1 cellular context compared by ENCODE assay signal in genomic region chr22:20393705-20394476, GRCh38.
TF ChIP-seq lines count a peak whose summit lies in the region.

TSS of gene ZNF74 (plus strand) at chr22:20394151. CDS start at chr22:20394629, 478 bp downstream.

TF ChIP-seq in GM12878, 131 proteins besides CTCF, POLR2A, EP300 and RAD21 (continued from another document):
- TF ChIP-seq CEBPZ (IDR thresholded peaks at IDR 0.05; ENCODE audit: low read depth, low read length), result no peak
- no peak for TF ChIP-seq SUZ12 (IDR thresholded peaks at IDR 0.05; ENCODE audit: unreplicated experiment)
- peak; percentile 87 for TF ChIP-seq CREB1 (IDR thresholded peaks at IDR 0.05; ENCODE audit: low read depth)
- TF ChIP-seq GATAD2B (conservative IDR thresholded peaks at IDR 0.05; ENCODE audit: low read depth), result peak; percentile 49
- peak; percentile 65 for TF ChIP-seq HDAC6 (IDR thresholded peaks at IDR 0.05; ENCODE audit: unreplicated experiment)
- no peak for TF ChIP-seq MYB (IDR thresholded peaks at IDR 0.05; ENCODE audit: borderline replicate concordance, low read depth, low read length)
- TF ChIP-seq EGR1 (IDR thresholded peaks at IDR 0.05; ENCODE audit: borderline replicate concordance in 1 of 2, low read depth in 2 of 2, low read length in 2 of 2), result peak; percentile 20 to 56; a peak in 2 of 3 replicates
- TF ChIP-seq NRF1 (conservative IDR thresholded peaks at IDR 0.05; ENCODE audit: low read depth, low read length), result peak; percentile 81
- no peak for TF ChIP-seq CHD2 (IDR thresholded peaks at IDR 0.05; ENCODE audit: borderline replicate concordance, low read depth, low read length)
- TF ChIP-seq MXI1 (IDR thresholded peaks at IDR 0.05; ENCODE audit: low read depth, low read length), result peak; percentile 77; the same call in 1 of the 2 replicates
- TF ChIP-seq RUNX3 (IDR thresholded peaks at IDR 0.05; ENCODE audit: low read length), result 0 out of 2 replicates have a peak, but pooled peaks have one; percentile 10
- 0 out of 3 replicates have a peak, but pooled peaks have one; percentile 40 for TF ChIP-seq POU2F2 (IDR thresholded peaks at IDR 0.05; ENCODE audit: borderline replicate concordance, low read depth, low read length)
- no peak for TF ChIP-seq NFXL1 (IDR thresholded peaks at IDR 0.05; ENCODE audit: borderline replicate concordance)
- no peak for TF ChIP-seq ZNF217 (IDR thresholded peaks at IDR 0.05)
- TF ChIP-seq ZBED1 (IDR thresholded peaks at IDR 0.05; ENCODE audit: borderline replicate concordance), result no peak
- peak; percentile 90 for TF ChIP-seq YY1 (IDR thresholded peaks at IDR 0.05; ENCODE audit: low read depth, low read length)
- TF ChIP-seq DPF2 (IDR thresholded peaks at IDR 0.05), result no peak
- peak; percentile 84 for TF ChIP-seq POLR2AphosphoS5 (IDR thresholded peaks at IDR 0.05; ENCODE audit: low read length)
- TF ChIP-seq ZBTB40 (IDR thresholded peaks at IDR 0.05; ENCODE audit: borderline replicate concordance), result peak; percentile 39; the same call in 1 of the 2 replicates
- TF ChIP-seq SREBF1 (IDR thresholded peaks at IDR 0.05; ENCODE audit: low read length), result 0 out of 2 replicates have a peak, but pooled peaks have one; percentile 7
- TF ChIP-seq RB1 (IDR thresholded peaks at IDR 0.05; ENCODE audit: borderline replicate concordance), result peak; percentile 70; the same call in 1 of the 2 replicates
- 0 out of 4 replicates have a peak, but pooled peaks of 1 of the 2 experiments have one; percentile 48 for TF ChIP-seq BHLHE40 (IDR thresholded peaks at IDR 0.05; ENCODE audit: borderline replicate concordance in 1 of 2, low read depth in 2 of 2, low read length in 1 of 2)
- peak; percentile 84 for TF ChIP-seq CREM (IDR thresholded peaks at IDR 0.05; ENCODE audit: low read depth)
- peak; percentile 42; the same call in 1 of the 2 replicates for TF ChIP-seq NKRF (conservative IDR thresholded peaks at IDR 0.05)
- TF ChIP-seq IKZF2 (IDR thresholded peaks at IDR 0.05), result peak in 1 of 2 experiments; percentile 13; a peak in 1 of 4 replicates
- peak; percentile 70 for TF ChIP-seq RELB (IDR thresholded peaks at IDR 0.05; ENCODE audit: low read depth)
- TF ChIP-seq ZBTB33 (IDR thresholded peaks at IDR 0.05), result no peak
- peak; percentile 64 to 73; a peak in 3 of 4 replicates for TF ChIP-seq SRF (IDR thresholded peaks at IDR 0.05; ENCODE audit: low read depth in 2 of 2, low read length in 2 of 2)
- no peak for TF ChIP-seq TCF3 (IDR thresholded peaks at IDR 0.05; ENCODE audit: borderline replicate concordance, insufficient read depth, low read depth, low read length)
- no peak for TF ChIP-seq KDM1A (IDR thresholded peaks at IDR 0.05; ENCODE audit: borderline replicate concordance)
- no peak for TF ChIP-seq SPI1 (IDR thresholded peaks at IDR 0.05; ENCODE audit: borderline replicate concordance, insufficient read depth, low read depth, low read length)
- TF ChIP-seq PAX8 (IDR thresholded peaks at IDR 0.05), result no peak
- peak; percentile 18; the same call in 1 of the 2 replicates for TF ChIP-seq SMARCA5 (IDR thresholded peaks at IDR 0.05)
- 0 out of 2 replicates have a peak, but pooled peaks have one; percentile 8 for TF ChIP-seq NR2F1 (conservative IDR thresholded peaks at IDR 0.05)
- no peak for TF ChIP-seq KLF5 (IDR thresholded peaks at IDR 0.05; ENCODE audit: partially characterized antibody)
- TF ChIP-seq HCFC1 (IDR thresholded peaks at IDR 0.05; ENCODE audit: low read length), result peak; percentile 92
- TF ChIP-seq MAX (IDR thresholded peaks at IDR 0.05; ENCODE audit: low read depth, low read length), result peak; percentile 23
- no peak for TF ChIP-seq NFYA (IDR thresholded peaks at IDR 0.05; ENCODE audit: borderline replicate concordance, low read depth, low read length)
- peak; percentile 16 for TF ChIP-seq SP1 (IDR thresholded peaks at IDR 0.05; ENCODE audit: low read depth, low read length)
- peak; percentile 35; the same call in 1 of the 2 replicates for TF ChIP-seq EED (IDR thresholded peaks at IDR 0.05; ENCODE audit: low read depth)
